ENCODE assay signal across 8 cellular contexts in genomic region chr1:246506785-246507639, GRCh38. TPM values are rescaled to one million over a fixed set of nuclear protein-coding genes. Genes with fewer than 3 reads are reported as not detected.
DNase-seq lines count a peak whose midpoint lies in the region; ATAC-seq and TF ChIP-seq lines count a peak whose summit lies in the region.

Gene SMYD3 (minus strand): TSS chr1:246507279.

- peak within 1 kb of the TSS; percentile 58 for H3K27ac Mint-ChIP-seq in HFFc6
- peak within 1 kb of the TSS; percentile 96 for H3K27ac Mint-ChIP-seq in activated naive CD8-positive, alpha-beta T cell

- no peaks in the 10 kb centered on the region for H3K9me3 Mint-ChIP-seq in HFFc6
- no peaks in the 10 kb centered on the region for H3K9me3 Mint-ChIP-seq in activated naive CD8-positive, alpha-beta T cell (ENCODE audit: low read depth)

- peaks cover 14% of the 10 kb centered on the region for H3K36me3 Mint-ChIP-seq in HFFc6 (ENCODE audit: low read depth)
- no peaks in the 10 kb centered on the region for H3K36me3 Mint-ChIP-seq in activated naive CD8-positive, alpha-beta T cell

- TF ChIP-seq POLR2A in GM10847 (IDR thresholded peaks at IDR 0.05; ENCODE audit: extremely low read depth, insufficient read length) (peak; percentile 70), upper lobe of left lung (IDR thresholded peaks at IDR 0.05) (peak in 1 of 4 donors; percentile 78)

- H3K4me1 Mint-ChIP-seq in HFFc6 (ENCODE audit: low read depth), result peaks cover 49% of the 10 kb centered on the region
- H3K4me1 Mint-ChIP-seq in activated naive CD8-positive, alpha-beta T cell (ENCODE audit: low read depth), result peaks cover 26% of the 10 kb centered on the region

- WGBS in upper lobe of left lung, 2 donors, result 2% methylated on average over 28 to 48 of the region's 82 CpGs

- peak within 1 kb of the TSS; percentile 93 for H3K4me3 Mint-ChIP-seq in HFFc6
- peak within 1 kb of the TSS; percentile 93 for H3K4me3 Mint-ChIP-seq in activated naive CD8-positive, alpha-beta T cell

- peak within 1 kb of the TSS; percentile 71 to 97 (median 86) for H3K4me3 ChIP-seq in upper lobe of left lung

- H3K27me3 Mint-ChIP-seq in HFFc6 (ENCODE audit: insufficient read depth), result peaks cover 2% of the 10 kb centered on the region; the same call in 1 of the 2 replicates
- no peaks in the 10 kb centered on the region for H3K27me3 Mint-ChIP-seq in activated naive CD8-positive, alpha-beta T cell

- no peaks in the 10 kb centered on the region for H3K9me3 ChIP-seq in upper lobe of left lung

- H3K4me1 ChIP-seq in upper lobe of left lung, result peaks cover 4 to 19% (median 13%) of the 10 kb centered on the region in 4 donors

- H3K36me3 ChIP-seq in upper lobe of left lung, result no peaks in the 10 kb centered on the region

- intact Hi-C loops in cardiac septum (cut with DNase I) (loop anchor here (5.0 kb wide), 1 partner anchor 60 kb away; the partner anchor contains the start of genes CNST and TFB2M), posterior vena cava (cut with DNase I) (no loop called here)

- peak; percentile 59 for DNase-seq in HFFc6
- peak; percentile 67 for DNase-seq in MV-4-11 (lab: John Stamatoyannopoulos, UW)
- DNase-seq in SKM-1 treated with dmso at 0.1 percent for 144 hours (lab: John Stamatoyannopoulos, UW; ENCODE audit: unreplicated experiment), result peak; percentile 88
- DNase-seq in cardiac septum (ENCODE audit: low spot score), result peak; percentile 89
- DNase-seq in posterior vena cava (ENCODE audit: low spot score), result peak; percentile 89
- peak; percentile 69 to 96 for DNase-seq in upper lobe of left lung

- peak; percentile 90 to 98 for ATAC-seq in upper lobe of left lung (ENCODE audit: low FRiP score in 2 of 2)

- no peaks in the 10 kb centered on the region for H3K27me3 ChIP-seq in upper lobe of left lung

- no peak for TF ChIP-seq EP300 in upper lobe of left lung (IDR thresholded peaks at IDR 0.05)

- H3K27ac ChIP-seq in upper lobe of left lung, result peak within 1 kb of the TSS; percentile 3 to 79 (median 50)

- TF ChIP-seq CTCF in HFFc6 (IDR thresholded peaks at IDR 0.05) (no peak; the same call in none of the 2 replicates), upper lobe of left lung (IDR thresholded peaks at IDR 0.05) (peak in 3 of 6 experiments; percentile 34 to 42 (median 41))

RNA-seq across cellular contexts. Expression of gene SMYD3, which starts in this region (rescaled TPM):
- 10 to 100 TPM; 28.4 to 37.9 (median 31.2) TPM for total RNA-seq in HFFc6 (2021; fragmentation: NEBNext Ultra II Directional; extraction: Animal tissue kit (Norgen Biotek cat#: 25700))
- total RNA-seq in cardiac septum (5.6 TPM), posterior vena cava (10 to 100 TPM; 16.7 to 18.2 TPM), upper lobe of left lung (100 to 1,000 TPM in 1 of 6 donors, 10 to 100 TPM in 5; 22.7 to 109 (median 34.0) TPM)

Comparison
In these comparisons a context has a peak if more than half of its experiments do, and no peak if none do; other contexts are left out.
1. Peak in every context shown above with its lines: DNase-seq, ATAC-seq, H3K4me3 ChIP-seq and H3K27ac ChIP-seq.